Comparison of ENCODE assay signal across 16 cellular contexts in the genomic region with DNA sequence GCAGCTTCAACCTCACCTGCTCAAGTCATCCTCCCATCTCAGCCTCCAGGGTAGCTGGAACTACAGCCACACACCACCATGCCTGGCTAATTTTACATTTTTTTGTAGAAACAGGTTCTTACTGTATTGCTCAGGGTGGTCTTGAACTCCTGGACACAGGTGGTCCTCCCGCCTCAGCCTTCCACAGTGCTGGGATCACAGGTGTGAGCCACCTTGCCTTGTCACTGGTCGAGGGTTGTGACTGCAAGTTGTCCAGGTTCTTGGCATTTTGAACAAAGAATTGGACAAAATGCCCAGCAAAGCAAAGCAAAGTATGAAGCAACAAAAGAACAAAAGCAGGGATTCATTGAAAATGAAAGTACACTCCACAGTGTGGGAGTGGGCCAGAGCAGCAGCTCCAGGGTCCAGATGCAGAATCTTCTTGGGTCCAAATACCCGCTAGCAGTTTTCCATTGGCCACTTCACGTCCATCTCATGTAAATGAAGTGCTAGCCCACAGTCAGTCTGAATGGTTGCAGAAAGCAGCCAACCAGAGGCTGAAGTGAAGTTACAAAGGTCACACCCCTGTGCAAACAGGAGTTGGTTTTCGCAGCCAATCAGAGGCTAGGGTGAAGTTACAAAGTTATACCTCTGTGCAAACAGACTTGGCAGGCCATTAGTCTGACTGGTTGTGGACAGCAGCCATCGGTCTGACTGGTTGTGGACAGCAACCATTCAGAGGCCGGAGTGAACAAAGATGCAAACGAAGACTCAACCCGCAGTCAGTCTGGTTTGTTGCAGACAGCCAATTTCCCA.
DNase-seq lines count a peak whose midpoint lies in the region; ATAC-seq and TF ChIP-seq lines count a peak whose summit lies in the region.
"Had no signal": no experiment of that assay in that cellular context is flagged by ENCODE, and none has a peak within 500 bp of the region (broad histone marks: within the 10 kb centered on the region; RNA-seq: fewer than 3 reads in every experiment).

No MANE protein-coding gene starts in this region.

- no peaks in the 10 kb centered on the region for H3K36me3 Mint-ChIP-seq in neural progenitor cell
- H3K36me3 Mint-ChIP-seq: naive thymus-derived CD4-positive, alpha-beta T cell had no signal

- CTCF ChIA-PET in GM10248 (lab: Yijun Ruan, JAX): interaction anchor here (5.7 kb wide), 1 partner anchor 243 kb away, joined by 79 read pairs; no protein-coding TSS in a partner anchor

- peak overlapping the region; percentile 40 for H2AFZ ChIP-seq in neural progenitor cell (replicated peaks)

- no peak for ATAC-seq in GM21576 (IDR thresholded peaks at IDR 0.05; ENCODE audit: unreplicated experiment)
- ATAC-seq: naive thymus-derived CD4-positive, alpha-beta T cell had no signal

- no peak overlapping the region for H3K4me3 Mint-ChIP-seq in neural progenitor cell
- H3K4me3 Mint-ChIP-seq: brain; naive thymus-derived CD4-positive, alpha-beta T cell; T-helper 1 cell treated with Interleukin-12 subunit alpha and Interleukin-12 subunit beta and Interleukin-4 antibody, amounts not matched to agents 30 μg/mL and 1 μg/mL, for 36 hours had no signal

- no peaks in the 10 kb centered on the region for H3K9me3 Mint-ChIP-seq in neural progenitor cell
- H3K9me3 Mint-ChIP-seq: brain; naive thymus-derived CD4-positive, alpha-beta T cell; T-helper 1 cell treated with Interleukin-12 subunit alpha and Interleukin-12 subunit beta and Interleukin-4 antibody, amounts not matched to agents 30 μg/mL and 1 μg/mL, for 36 hours had no signal

- H3K79me2 ChIP-seq in neural progenitor cell (ENCODE audit: low read depth): no peaks in the 10 kb centered on the region

- no peaks in the 10 kb centered on the region for H3K9me3 ChIP-seq in neural progenitor cell (ENCODE audit: low read depth)
- H3K9me3 ChIP-seq: gastrocnemius medialis, upper lobe of left lung had no signal

- DNase-seq in G401 (ENCODE audit: low spot score): peak; percentile 76
- peak; percentile 41 for DNase-seq in SK-MEL-5 (ENCODE audit: low read depth, low spot score)
- peak; percentile 33 for DNase-seq in fibroblast of the aortic adventitia (ENCODE audit: low read depth)
- DNase-seq in neural progenitor cell (ENCODE audit: low spot score): peak; percentile 33
- DNase-seq in GM10248 (ENCODE audit: extremely low spot score): no peak
- DNase-seq in 8988T: no peak
- DNase-seq in activated CD4-positive, alpha-beta T cell treated with anti-CD3 and anti-CD28 coated beads for 4 hours: no peak
- DNase-seq: COR-L47; naive thymus-derived CD4-positive, alpha-beta T cell; NCI-H226; stimulated activated CD4-positive, alpha-beta T cell treated with anti-CD3 and anti-CD28 coated beads, Interleukin-4, amount 100 ng/mL, for 24 hours; upper lobe of left lung had no signal

- POLR2A ChIA-PET in GM10248 (lab: Yijun Ruan, JAX): no interaction called here

- H3K9ac ChIP-seq in neural progenitor cell: no peak overlapping the region

- H3K4me1 ChIP-seq in neural progenitor cell: peaks cover 37% of the 10 kb centered on the region
- H3K4me1 ChIP-seq: gastrocnemius medialis had no signal

- peaks cover 19% of the 10 kb centered on the region for H4K20me1 ChIP-seq in neural progenitor cell (ENCODE audit: low read depth)

- H3K4me3 ChIP-seq in fibroblast of the aortic adventitia (ENCODE audit: low read depth, low read length) (no peak overlapping the region), neural progenitor cell (no peak overlapping the region)
- H3K4me3 ChIP-seq: gastrocnemius medialis, upper lobe of left lung had no signal

- no peaks in the 10 kb centered on the region for H3K27me3 ChIP-seq in neural progenitor cell
- H3K27me3 ChIP-seq: gastrocnemius medialis, upper lobe of left lung had no signal

- H3K27ac ChIP-seq in neural progenitor cell: no peak overlapping the region
- H3K27ac ChIP-seq: gastrocnemius medialis, upper lobe of left lung had no signal

- no peak overlapping the region for H3K27ac Mint-ChIP-seq in neural progenitor cell
- H3K27ac Mint-ChIP-seq: naive thymus-derived CD4-positive, alpha-beta T cell; T-helper 1 cell treated with Interleukin-12 subunit alpha and Interleukin-12 subunit beta and Interleukin-4 antibody, amounts not matched to agents 30 μg/mL and 1 μg/mL, for 36 hours had no signal

- TF ChIP-seq CTCF in fibroblast of the aortic adventitia (IDR thresholded peaks at IDR 0.05; ENCODE audit: insufficient read depth, low read length): no peak
- no peak for TF ChIP-seq CTCF in neural progenitor cell (IDR thresholded peaks at IDR 0.05)
- TF ChIP-seq CTCF in GM10248 (IDR thresholded peaks at IDR 0.05; ENCODE audit: control extremely low read depth, extremely low read depth, low read depth, missing control alignments): no peak

- H3K36me3 ChIP-seq in neural progenitor cell: no peaks in the 10 kb centered on the region
- H3K36me3 ChIP-seq: gastrocnemius medialis, upper lobe of left lung had no signal

- no peak overlapping the region for H3K4me2 ChIP-seq in neural progenitor cell

- in situ Hi-C loops in G401 (cut with HindIII; ENCODE audit: low sequenced_read_pairs): no loop called here
- in situ Hi-C loops in SK-MEL-5 (cut with HindIII; ENCODE audit: low pct_unique_long_range_greater_than_20kb, low sequenced_read_pairs): loop anchor here (25.0 kb wide), 1 partner anchor 208 kb away; a partner anchor contains a TSS

- H3F3A ChIP-seq in neural progenitor cell (ENCODE audit: low read depth): peaks cover 40% of the 10 kb centered on the region

- H3K27me3 Mint-ChIP-seq in neural progenitor cell (ENCODE audit: insufficient read depth, low read depth): peaks cover 3% of the 10 kb centered on the region

- H3K4me1 Mint-ChIP-seq in neural progenitor cell: peaks cover 28% of the 10 kb centered on the region

Comparison
In these comparisons a context has a peak if more than half of its experiments do, and no peak if none do; other contexts are left out.
1. DNase-seq: peak in G401 (single experiment), SK-MEL-5 (single experiment), fibroblast of the aortic adventitia (single experiment) and neural progenitor cell (single experiment); none in GM10248 (single experiment), 8988T (single experiment) and activated CD4-positive, alpha-beta T cell treated with anti-CD3 and anti-CD28 coated beads for 4 hours (0 of 2).